In the genomic region with DNA sequence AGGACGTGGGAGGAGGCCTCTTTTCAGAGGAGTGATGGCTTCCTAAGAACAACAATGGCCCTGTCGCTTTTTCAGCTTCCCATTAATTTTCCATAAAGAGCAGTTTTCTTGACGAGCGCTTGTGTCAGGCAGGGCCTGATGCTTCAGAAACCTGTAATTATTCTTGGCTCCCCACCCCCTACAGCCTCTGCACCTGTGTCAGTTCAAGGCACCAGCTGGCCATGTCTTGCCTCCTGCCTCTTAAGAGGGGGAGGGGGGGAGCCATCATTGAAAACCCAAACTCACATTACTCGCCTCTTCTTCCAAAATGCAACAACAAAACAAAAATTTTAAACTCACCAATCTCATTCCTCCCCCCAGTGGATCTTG, we compare ENCODE assay signal across 7 cellular contexts. TPM values are rescaled to one million over a fixed set of nuclear protein-coding genes. Genes with fewer than 3 reads are reported as not detected.
DNase-seq lines count a peak whose midpoint lies in the region; ATAC-seq and TF ChIP-seq lines count a peak whose summit lies in the region.

No MANE protein-coding gene starts in this region.

- H3K18ac ChIP-seq in mesenchymal stem cell (ENCODE audit: low read depth in 1 of 2, low read length in 2 of 2) = no peak overlapping the region

- H3K27ac ChIP-seq in angular gyrus (ENCODE audit: low read depth, low read length) (peak overlapping the region; percentile 41), mesenchymal stem cell (ENCODE audit: low read length, poor library complexity, severe bottlenecking) (peak overlapping the region; percentile 71), transverse colon (peak overlapping the region; percentile 53 to 69 (median 60))

- H2BK12ac ChIP-seq in mesenchymal stem cell (ENCODE audit: low read length in 2 of 2) = no peak overlapping the region

- peak overlapping the region; percentile 14 for H2AK5ac ChIP-seq in mesenchymal stem cell (ENCODE audit: low read length, severe bottlenecking)

- H2AFZ ChIP-seq in mesenchymal stem cell (ENCODE audit: low read depth, low read length) = no peak overlapping the region

- H3K4me3 ChIP-seq in mesenchymal stem cell (ENCODE audit: insufficient read depth in 1 of 2, low read depth in 1 of 2, low read length in 2 of 2) = peak overlapping the region in 1 of 2 experiments; percentile 33
- no peak overlapping the region for H3K4me3 ChIP-seq in transverse colon

- H2BK5ac ChIP-seq in mesenchymal stem cell (ENCODE audit: low read depth, low read length, poor library complexity, severe bottlenecking) = peak overlapping the region; percentile 19

- no peaks in the 10 kb centered on the region for H3K9me3 ChIP-seq in mesenchymal stem cell (ENCODE audit: control insufficient read depth, low read length)
- no peaks in the 10 kb centered on the region for H3K9me3 ChIP-seq in transverse colon

- H3K4me1 ChIP-seq in mesenchymal stem cell (ENCODE audit: control insufficient read depth, insufficient read depth, low read depth, low read length) (peaks cover 17% of the 10 kb centered on the region), transverse colon (peaks cover 17 to 58% (median 30%) of the 10 kb centered on the region in 4 donors)

- H3K4ac ChIP-seq in mesenchymal stem cell (ENCODE audit: low read depth in 1 of 2, low read length in 2 of 2) = no peak overlapping the region

- H2BK120ac ChIP-seq in mesenchymal stem cell (ENCODE audit: low read depth, low read length) = peak overlapping the region; percentile 58

- no peak for ATAC-seq in HG03521 (IDR thresholded peaks at IDR 0.05; ENCODE audit: unreplicated experiment)
- ATAC-seq in HG03432 (IDR thresholded peaks at IDR 0.05; ENCODE audit: unreplicated experiment) = no peak

- no peak for TF ChIP-seq EP300 in transverse colon (IDR thresholded peaks at IDR 0.05; ENCODE audit: low read depth)

- TF ChIP-seq POLR2A in transverse colon (IDR thresholded peaks at IDR 0.05) = no peak

- peak overlapping the region; percentile 47 for H3K9ac ChIP-seq in mesenchymal stem cell (ENCODE audit: low read length)

- no peak overlapping the region for H4K91ac ChIP-seq in mesenchymal stem cell (ENCODE audit: low read length)

- 33% methylated on average over 5 of the region's 5 CpGs for WGBS in mesenchymal stem cell
- 29 to 78% methylated on average over 1 to 5 of the region's 5 CpGs for WGBS in transverse colon (ENCODE audit: low coverage in 1 of 2), 2 donors

- peaks cover 4% of the 10 kb centered on the region for H3K79me1 ChIP-seq in mesenchymal stem cell (replicated peaks; ENCODE audit: low read length, poor library complexity, severe bottlenecking)

- no peak overlapping the region for H3K14ac ChIP-seq in mesenchymal stem cell (ENCODE audit: low read length in 2 of 2)

- DNase-seq in NCI-H1694 treated with DMSO at 0.1 percent for 48 hours (lab: John Stamatoyannopoulos, UW) (peak; percentile 68), mesenchymal stem cell (no peak), transverse colon (no peak)
- no peak for DNase-seq in stimulated activated CD4-positive, alpha-beta T cell treated with anti-CD3 and anti-CD28 coated beads, Interleukin-4, amount 100 ng/mL, for 4 hours

- peak overlapping the region; percentile 48 for H3K4me2 ChIP-seq in mesenchymal stem cell (ENCODE audit: low read length, poor library complexity, severe bottlenecking)

- TF ChIP-seq CTCF in transverse colon (IDR thresholded peaks at IDR 0.05) = no peak

- in situ Hi-C loops in transverse colon (cut with MboI; ENCODE audit: low pct_ligation_motif_present in 1 of 4, low pct_unique_long_range_greater_than_20kb in 1 of 4, low sequenced_read_pairs in 3 of 4) = no loop called here

- intact Hi-C loops in transverse colon (cut with DNase I; ENCODE audit: low total_unique reads) = no loop called here

- H3K36me3 ChIP-seq in mesenchymal stem cell (ENCODE audit: control insufficient read depth in 1 of 2, insufficient read depth in 2 of 2, low read depth in 1 of 2, low read length in 2 of 2) (peaks cover 0 to 7% of the 10 kb centered on the region in 2 experiments), transverse colon (no peaks in the 10 kb centered on the region)

- H2BK15ac ChIP-seq in mesenchymal stem cell (ENCODE audit: low read depth, poor library complexity, severe bottlenecking) = no peak overlapping the region

- H3K27me3 ChIP-seq in mesenchymal stem cell (ENCODE audit: control insufficient read depth in 1 of 2, insufficient read depth in 1 of 2, low read length in 2 of 2) (no peaks in the 10 kb centered on the region), transverse colon (no peaks in the 10 kb centered on the region)

- no peak overlapping the region for H4K8ac ChIP-seq in mesenchymal stem cell (ENCODE audit: low read length)

- H3K23ac ChIP-seq in mesenchymal stem cell (ENCODE audit: low read length in 2 of 2) = no peak overlapping the region

RNA-seq across cellular contexts. Expression of gene KLF7, which starts 32.3 kb away (rescaled TPM):
- polyA plus RNA-seq in mesenchymal stem cell (2013, experiment 1 of 2) = 31.0 TPM
- polyA plus RNA-seq in mesenchymal stem cell (2013, experiment 2 of 2) = 28.9 TPM
- total RNA-seq in transverse colon = 10 to 100 TPM in 1 of 4 donors, 1 to 10 TPM in 3; 6.2 to 43.4 (median 6.8) TPM
